ENCODE assay signal across 1 cellular context in the genomic region with DNA sequence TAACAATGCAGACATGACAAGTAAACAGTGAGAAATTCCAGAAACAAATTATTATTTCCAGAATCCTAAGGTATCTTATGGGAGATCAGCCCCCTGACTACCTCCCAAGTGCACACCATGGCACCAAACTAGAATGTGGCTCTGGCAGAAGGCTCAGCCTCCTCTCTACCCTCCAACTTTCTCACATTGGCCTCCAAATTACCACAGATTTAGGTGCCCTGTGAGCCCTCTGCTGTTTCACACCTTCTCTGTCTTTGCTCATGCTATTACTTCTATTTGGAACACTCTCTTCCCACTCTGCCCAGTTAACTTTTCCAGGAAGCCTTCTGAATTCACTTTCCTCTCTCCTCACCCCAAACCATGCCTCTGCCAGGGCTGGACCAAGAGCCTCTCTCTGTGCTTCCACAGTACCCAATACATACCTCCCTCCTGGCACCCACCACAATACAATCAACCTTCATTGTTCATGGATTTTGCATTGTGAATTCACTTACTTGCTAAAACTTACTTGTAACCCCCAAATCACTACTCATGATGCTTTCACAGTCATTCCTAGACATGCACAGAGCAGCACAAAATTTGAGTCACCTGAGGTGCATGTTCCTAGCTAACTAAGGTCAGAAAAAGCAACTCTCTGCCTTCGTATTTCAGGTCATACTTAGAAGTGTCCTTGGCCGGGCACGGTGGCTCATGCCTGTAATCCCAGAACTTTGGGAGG.
TF ChIP-seq lines count a peak whose summit lies in the region.

No MANE protein-coding gene starts in this region.

TF ChIP-seq in WTC11, 78 proteins besides CTCF, POLR2A, EP300 and RAD21 (continued from another document):
- TF ChIP-seq, protein P1, sequence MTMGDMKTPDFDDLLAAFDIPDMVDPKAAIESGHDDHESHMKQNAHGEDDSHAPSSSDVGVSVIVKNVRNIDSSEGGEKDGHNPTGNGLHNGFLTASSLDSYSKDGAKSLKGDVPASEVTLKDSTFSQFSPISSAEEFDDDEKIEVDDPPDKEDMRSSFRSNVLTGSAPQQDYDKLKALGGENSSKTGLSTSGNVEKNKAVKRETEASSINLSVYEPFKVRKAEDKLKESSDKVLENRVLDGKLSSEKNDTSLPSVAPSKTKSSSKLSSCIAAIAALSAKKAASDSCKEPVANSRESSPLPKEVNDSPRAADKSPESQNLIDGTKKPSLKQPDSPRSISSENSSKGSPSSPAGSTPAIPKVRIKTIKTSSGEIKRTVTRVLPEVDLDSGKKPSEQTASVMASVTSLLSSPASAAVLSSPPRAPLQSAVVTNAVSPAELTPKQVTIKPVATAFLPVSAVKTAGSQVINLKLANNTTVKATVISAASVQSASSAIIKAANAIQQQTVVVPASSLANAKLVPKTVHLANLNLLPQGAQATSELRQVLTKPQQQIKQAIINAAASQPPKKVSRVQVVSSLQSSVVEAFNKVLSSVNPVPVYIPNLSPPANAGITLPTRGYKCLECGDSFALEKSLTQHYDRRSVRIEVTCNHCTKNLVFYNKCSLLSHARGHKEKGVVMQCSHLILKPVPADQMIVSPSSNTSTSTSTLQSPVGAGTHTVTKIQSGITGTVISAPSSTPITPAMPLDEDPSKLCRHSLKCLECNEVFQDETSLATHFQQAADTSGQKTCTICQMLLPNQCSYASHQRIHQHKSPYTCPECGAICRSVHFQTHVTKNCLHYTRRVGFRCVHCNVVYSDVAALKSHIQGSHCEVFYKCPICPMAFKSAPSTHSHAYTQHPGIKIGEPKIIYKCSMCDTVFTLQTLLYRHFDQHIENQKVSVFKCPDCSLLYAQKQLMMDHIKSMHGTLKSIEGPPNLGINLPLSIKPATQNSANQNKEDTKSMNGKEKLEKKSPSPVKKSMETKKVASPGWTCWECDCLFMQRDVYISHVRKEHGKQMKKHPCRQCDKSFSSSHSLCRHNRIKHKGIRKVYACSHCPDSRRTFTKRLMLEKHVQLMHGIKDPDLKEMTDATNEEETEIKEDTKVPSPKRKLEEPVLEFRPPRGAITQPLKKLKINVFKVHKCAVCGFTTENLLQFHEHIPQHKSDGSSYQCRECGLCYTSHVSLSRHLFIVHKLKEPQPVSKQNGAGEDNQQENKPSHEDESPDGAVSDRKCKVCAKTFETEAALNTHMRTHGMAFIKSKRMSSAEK (CRISPR knock-in tag; IDR thresholded peaks at IDR 0.05; ENCODE audit: borderline replicate concordance) = no peak
